16 cellular contexts compared by ENCODE assay signal in genomic region chr2:7962191-7962590, GRCh38.
"Had no signal": no experiment of that assay in that cellular context is flagged by ENCODE, and none has a peak within 500 bp of the region (broad histone marks: within the 10 kb centered on the region; RNA-seq: fewer than 3 reads in every experiment).

No MANE protein-coding gene starts in this region.

- H3K27ac ChIP-seq: esophagus squamous epithelium, ovary, right lobe of liver, upper lobe of left lung had no signal

- H3K4me1 Mint-ChIP-seq: activated B cell treated with CpG ODN at 0.5 μM for 24 hours; stimulated activated naive CD8-positive, alpha-beta T cell treated with anti-CD3 and anti-CD28 coated beads, Interleukin-15, amount 100 ng/mL, for 72 hours had no signal

- H3K4me3 Mint-ChIP-seq: activated B cell treated with CpG ODN at 0.5 μM for 24 hours; stimulated activated naive CD8-positive, alpha-beta T cell treated with anti-CD3 and anti-CD28 coated beads, Interleukin-15, amount 100 ng/mL, for 72 hours had no signal

- H3K27me3 Mint-ChIP-seq: stimulated activated naive CD8-positive, alpha-beta T cell treated with anti-CD3 and anti-CD28 coated beads, Interleukin-15, amount 100 ng/mL, for 72 hours had no signal

- H3K9me3 ChIP-seq: esophagus squamous epithelium, ovary, right lobe of liver, upper lobe of left lung had no signal

- H3K27me3 ChIP-seq: esophagus squamous epithelium, ovary, right lobe of liver, upper lobe of left lung had no signal

- DNase-seq: activated B cell treated with CpG ODN at 0.5 μM for 24 hours; activated CD4-positive, alpha-beta T cell treated with anti-CD3 and anti-CD28 coated beads for 48 hours; activated naive CD4-positive, alpha-beta T cell; aorta; cortex of kidney; effector CD4-positive, alpha-beta T cell; esophagus squamous epithelium; glutamatergic neuron; hypothalamus; left colon; midbrain; ovary; right lobe of liver; stimulated activated naive CD8-positive, alpha-beta T cell treated with anti-CD3 and anti-CD28 coated beads, Interleukin-15, amount 100 ng/mL, for 72 hours; upper lobe of left lung had no signal

- H3K4me3 ChIP-seq: esophagus squamous epithelium, lung, ovary, right lobe of liver, upper lobe of left lung had no signal

- H3K36me3 ChIP-seq: esophagus squamous epithelium, ovary, right lobe of liver, upper lobe of left lung had no signal

- H3K4me1 ChIP-seq: esophagus squamous epithelium, right lobe of liver, upper lobe of left lung had no signal

- ATAC-seq: left colon; stimulated activated naive CD8-positive, alpha-beta T cell treated with anti-CD3 and anti-CD28 coated beads, Interleukin-15, amount 100 ng/mL, for 72 hours had no signal

- H3K9me3 Mint-ChIP-seq: activated B cell treated with CpG ODN at 0.5 μM for 24 hours; stimulated activated naive CD8-positive, alpha-beta T cell treated with anti-CD3 and anti-CD28 coated beads, Interleukin-15, amount 100 ng/mL, for 72 hours had no signal

- H3K27ac Mint-ChIP-seq: activated B cell treated with CpG ODN at 0.5 μM for 24 hours had no signal
